Comparison of ENCODE assay signal across 1 cellular context in the genomic region with DNA sequence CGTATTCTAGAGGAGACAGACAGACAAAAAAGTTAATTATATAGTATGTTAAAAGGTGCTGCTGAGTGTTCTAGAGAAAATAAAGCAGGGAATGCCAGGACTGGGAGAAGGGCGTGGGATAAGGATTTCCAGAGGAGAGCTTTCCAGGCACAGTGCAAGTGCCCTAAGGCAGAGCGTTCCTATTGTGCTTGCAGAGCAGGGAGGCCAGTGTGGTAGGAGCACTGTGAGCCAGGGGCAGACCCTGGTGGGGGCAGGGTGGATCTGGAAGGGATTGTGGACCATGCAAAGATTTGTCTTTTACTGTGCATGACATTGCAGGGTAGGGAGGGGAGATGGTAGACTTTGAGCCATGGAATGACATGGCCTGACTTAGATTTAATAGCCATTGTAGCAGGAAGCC.
TF ChIP-seq lines count a peak whose summit lies in the region.

No MANE protein-coding gene starts in this region.

TF ChIP-seq in WTC11, 78 proteins besides CTCF, POLR2A, EP300 and RAD21 (continued from another document):
- TF ChIP-seq, protein P1, sequence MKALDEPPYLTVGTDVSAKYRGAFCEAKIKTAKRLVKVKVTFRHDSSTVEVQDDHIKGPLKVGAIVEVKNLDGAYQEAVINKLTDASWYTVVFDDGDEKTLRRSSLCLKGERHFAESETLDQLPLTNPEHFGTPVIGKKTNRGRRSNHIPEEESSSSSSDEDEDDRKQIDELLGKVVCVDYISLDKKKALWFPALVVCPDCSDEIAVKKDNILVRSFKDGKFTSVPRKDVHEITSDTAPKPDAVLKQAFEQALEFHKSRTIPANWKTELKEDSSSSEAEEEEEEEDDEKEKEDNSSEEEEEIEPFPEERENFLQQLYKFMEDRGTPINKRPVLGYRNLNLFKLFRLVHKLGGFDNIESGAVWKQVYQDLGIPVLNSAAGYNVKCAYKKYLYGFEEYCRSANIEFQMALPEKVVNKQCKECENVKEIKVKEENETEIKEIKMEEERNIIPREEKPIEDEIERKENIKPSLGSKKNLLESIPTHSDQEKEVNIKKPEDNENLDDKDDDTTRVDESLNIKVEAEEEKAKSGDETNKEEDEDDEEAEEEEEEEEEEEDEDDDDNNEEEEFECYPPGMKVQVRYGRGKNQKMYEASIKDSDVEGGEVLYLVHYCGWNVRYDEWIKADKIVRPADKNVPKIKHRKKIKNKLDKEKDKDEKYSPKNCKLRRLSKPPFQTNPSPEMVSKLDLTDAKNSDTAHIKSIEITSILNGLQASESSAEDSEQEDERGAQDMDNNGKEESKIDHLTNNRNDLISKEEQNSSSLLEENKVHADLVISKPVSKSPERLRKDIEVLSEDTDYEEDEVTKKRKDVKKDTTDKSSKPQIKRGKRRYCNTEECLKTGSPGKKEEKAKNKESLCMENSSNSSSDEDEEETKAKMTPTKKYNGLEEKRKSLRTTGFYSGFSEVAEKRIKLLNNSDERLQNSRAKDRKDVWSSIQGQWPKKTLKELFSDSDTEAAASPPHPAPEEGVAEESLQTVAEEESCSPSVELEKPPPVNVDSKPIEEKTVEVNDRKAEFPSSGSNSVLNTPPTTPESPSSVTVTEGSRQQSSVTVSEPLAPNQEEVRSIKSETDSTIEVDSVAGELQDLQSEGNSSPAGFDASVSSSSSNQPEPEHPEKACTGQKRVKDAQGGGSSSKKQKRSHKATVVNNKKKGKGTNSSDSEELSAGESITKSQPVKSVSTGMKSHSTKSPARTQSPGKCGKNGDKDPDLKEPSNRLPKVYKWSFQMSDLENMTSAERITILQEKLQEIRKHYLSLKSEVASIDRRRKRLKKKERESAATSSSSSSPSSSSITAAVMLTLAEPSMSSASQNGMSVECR (CRISPR knock-in tag; IDR thresholded peaks at IDR 0.05; ENCODE audit: borderline replicate concordance), result no peak
- no peak for TF ChIP-seq CBFB (CRISPR knock-in tag; IDR thresholded peaks at IDR 0.05; ENCODE audit: low read depth)
